ENCODE assay signal across 20 cellular contexts in genomic region chr9:2337602-2338001, GRCh38.
"Had no signal": no experiment of that assay in that cellular context is flagged by ENCODE, and none has a peak within 500 bp of the region (broad histone marks: within the 10 kb centered on the region; RNA-seq: fewer than 3 reads in every experiment).

No MANE protein-coding gene starts in this region.

- H3K4me1 ChIP-seq: lower lobe of right lung, tibial artery had no signal

- ATAC-seq: activated T-helper 17 cell treated with anti-CD3 and anti-CD28 coated beads, Interleukin-2, amount 50 U/mL, for 72 hours; gastrocnemius medialis; naive thymus-derived CD8-positive, alpha-beta T cell; stimulated activated naive CD8-positive, alpha-beta T cell treated with anti-CD3 and anti-CD28 coated beads, Interleukin-15, Interleukin-2, amounts not matched to agents 100 U/mL and 50 U/mL, for 24 hours; WTC11 had no signal

- H2AFZ ChIP-seq: neural progenitor cell had no signal

- H3K9ac ChIP-seq: neural progenitor cell had no signal

- H3K27ac Mint-ChIP-seq: activated naive CD8-positive, alpha-beta T cell; activated T-cell treated with anti-CD3 and anti-CD28 coated beads, Interleukin-2, amount 50 U/mL, for 24 hours; activated T-helper 17 cell treated with anti-CD3 and anti-CD28 coated beads, Interleukin-2, amount 50 U/mL, for 72 hours; dendritic cell treated with granulocyte-macrophage colony-stimulating factor and Interleukin-4, amounts not matched to agents 40 ng/mL and 50 ng/mL, for 4 days; naive thymus-derived CD8-positive, alpha-beta T cell; neural progenitor cell; progenitor cell of endocrine pancreas; T-helper 1 cell treated with Interleukin-12 subunit alpha and Interleukin-12 subunit beta and Interleukin-4 antibody, amounts not matched to agents 30 μg/mL and 1 μg/mL, for 36 hours; WTC11 had no signal

- DNase-seq: activated CD8-positive, alpha-beta memory T cell treated with anti-CD3 and anti-CD28 coated beads, Interleukin-2, amount 50 U/mL, for 4 hours; activated T-cell treated with anti-CD3 and anti-CD28 coated beads, Interleukin-2, amount 50 U/mL, for 24 hours; amniotic stem cell; effector CD4-positive, alpha-beta T cell; erythroblast; gastrocnemius medialis; lower lobe of right lung; naive thymus-derived CD8-positive, alpha-beta T cell; stimulated activated CD4-positive, alpha-beta T cell treated with anti-CD3 and anti-CD28 coated beads, Interleukin-12 subunit alpha, Interleukin-12 subunit beta, amount 100 ng/mL, for 4 hours; stimulated activated CD4-positive, alpha-beta T cell treated with anti-CD3 and anti-CD28 coated beads, Interleukin-4, amount 100 ng/mL, for 4 hours; stimulated activated naive CD8-positive, alpha-beta T cell treated with anti-CD3 and anti-CD28 coated beads, Interleukin-15, Interleukin-2, amounts not matched to agents 100 U/mL and 50 U/mL, for 24 hours; T1000; tibial artery had no signal

- H3K36me3 Mint-ChIP-seq: activated naive CD8-positive, alpha-beta T cell; naive thymus-derived CD8-positive, alpha-beta T cell; neural progenitor cell had no signal

- H3K9me3 ChIP-seq: gastrocnemius medialis, lower lobe of right lung, tibial artery had no signal

- H3K36me3 ChIP-seq: gastrocnemius medialis, lower lobe of right lung, neural progenitor cell, tibial artery had no signal

- H3K4me3 Mint-ChIP-seq: activated naive CD8-positive, alpha-beta T cell; activated T-cell treated with anti-CD3 and anti-CD28 coated beads, Interleukin-2, amount 50 U/mL, for 24 hours; activated T-helper 17 cell treated with anti-CD3 and anti-CD28 coated beads, Interleukin-2, amount 50 U/mL, for 72 hours; dendritic cell treated with granulocyte-macrophage colony-stimulating factor and Interleukin-4, amounts not matched to agents 40 ng/mL and 50 ng/mL, for 4 days; naive thymus-derived CD8-positive, alpha-beta T cell; neural progenitor cell; T-helper 1 cell treated with Interleukin-12 subunit alpha and Interleukin-12 subunit beta and Interleukin-4 antibody, amounts not matched to agents 30 μg/mL and 1 μg/mL, for 36 hours; WTC11 had no signal

- H3K4me1 Mint-ChIP-seq: activated T-helper 17 cell treated with anti-CD3 and anti-CD28 coated beads, Interleukin-2, amount 50 U/mL, for 72 hours; naive thymus-derived CD8-positive, alpha-beta T cell had no signal

- H3K27me3 Mint-ChIP-seq: activated naive CD8-positive, alpha-beta T cell; activated T-cell treated with anti-CD3 and anti-CD28 coated beads, Interleukin-2, amount 50 U/mL, for 24 hours; dendritic cell treated with granulocyte-macrophage colony-stimulating factor and Interleukin-4, amounts not matched to agents 40 ng/mL and 50 ng/mL, for 4 days; progenitor cell of endocrine pancreas had no signal

- H3K4me3 ChIP-seq: gastrocnemius medialis, lower lobe of right lung, neural progenitor cell, tibial artery had no signal

- H3K27me3 ChIP-seq: gastrocnemius medialis, neural progenitor cell, tibial artery had no signal

- H3K27ac ChIP-seq: gastrocnemius medialis, lower lobe of right lung, neural progenitor cell, tibial artery had no signal

- H3K9me3 Mint-ChIP-seq: activated T-cell treated with anti-CD3 and anti-CD28 coated beads, Interleukin-2, amount 50 U/mL, for 24 hours; activated T-helper 17 cell treated with anti-CD3 and anti-CD28 coated beads, Interleukin-2, amount 50 U/mL, for 72 hours; dendritic cell treated with granulocyte-macrophage colony-stimulating factor and Interleukin-4, amounts not matched to agents 40 ng/mL and 50 ng/mL, for 4 days; neural progenitor cell; T-helper 1 cell treated with Interleukin-12 subunit alpha and Interleukin-12 subunit beta and Interleukin-4 antibody, amounts not matched to agents 30 μg/mL and 1 μg/mL, for 36 hours had no signal

- H3K4me2 ChIP-seq: neural progenitor cell had no signal
